In the genomic region with DNA sequence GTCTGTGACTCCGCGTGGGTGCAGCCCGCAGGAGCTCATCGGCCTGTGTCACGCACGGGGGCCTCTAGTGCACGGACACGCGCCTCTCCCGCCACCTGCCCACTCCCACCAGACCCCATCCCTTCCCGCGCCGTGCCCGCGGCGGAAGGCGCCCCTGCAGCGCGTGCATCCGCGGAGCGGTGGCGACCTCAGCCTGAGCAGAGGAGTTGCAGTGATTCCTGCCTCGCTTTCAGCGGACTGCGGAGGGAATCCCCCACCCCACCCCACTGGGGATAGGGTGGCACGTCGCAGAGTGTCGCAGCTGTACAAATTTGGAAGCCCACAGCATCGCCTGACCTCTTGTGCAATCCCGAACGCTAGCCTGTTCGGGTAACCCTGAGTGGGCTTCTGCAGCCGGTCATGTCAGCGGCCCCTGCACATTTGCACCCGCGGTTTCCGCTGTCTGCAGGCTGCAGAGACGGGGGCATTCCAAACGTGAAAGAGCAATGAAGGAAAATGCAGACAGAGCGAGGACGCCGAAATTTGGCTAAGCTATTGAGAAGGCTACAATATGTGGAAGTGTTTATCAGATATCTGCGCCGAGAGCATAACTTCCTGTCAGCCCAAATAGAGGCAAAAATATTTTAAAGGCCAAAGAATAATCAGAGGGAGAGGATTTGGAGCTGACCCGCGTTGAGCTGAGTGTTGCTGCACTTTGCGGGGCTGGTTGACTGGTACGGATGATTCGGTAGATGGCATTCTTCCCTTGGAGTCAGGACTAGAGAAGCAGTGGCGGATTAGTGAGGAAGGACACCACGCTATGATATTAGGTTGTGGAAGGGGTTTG, we compare ENCODE assay signal across 8 cellular contexts. TPM values are rescaled to one million over a fixed set of nuclear protein-coding genes. Genes with fewer than 3 reads are reported as not detected.
DNase-seq lines count a peak whose midpoint lies in the region; ATAC-seq, FAIRE-seq and TF ChIP-seq lines count a peak whose summit lies in the region.

No MANE protein-coding gene starts in this region.

- H2AFZ ChIP-seq in SU-DHL-6 (ENCODE audit: low read depth, low read length, severe bottlenecking) (peak overlapping the region; percentile 91), endothelial cell of umbilical vein (ENCODE audit: low read depth, low read length) (peak overlapping the region; percentile 94)

- TF ChIP-seq CTCF in A673 (conservative IDR thresholded peaks at IDR 0.05; ENCODE audit: low read depth, low read length) (peak; percentile 56), SU-DHL-6 (IDR thresholded peaks at IDR 0.05; ENCODE audit: insufficient read depth, low read length, poor library complexity, severe bottlenecking) (no peak), endothelial cell of umbilical vein (IDR thresholded peaks at IDR 0.05; ENCODE audit: extremely low read depth in 1 of 2, insufficient read depth in 1 of 2, low read depth in 1 of 2, low read length in 2 of 2) (peak in 1 of 2 donors; percentile 19), tibial artery (IDR thresholded peaks at IDR 0.05) (no peak)

- no peaks in the 10 kb centered on the region; the same call in 1 of the 2 replicates for H3F3A ChIP-seq in SU-DHL-6 (ENCODE audit: insufficient read depth)

- peak overlapping the region; percentile 68 for H3K4me2 ChIP-seq in SU-DHL-6 (ENCODE audit: low read depth, low read length, poor library complexity, severe bottlenecking)
- H3K4me2 ChIP-seq in endothelial cell of umbilical vein (ENCODE audit: insufficient read depth, low read length): peak overlapping the region; percentile 84

- dilution Hi-C loops in endothelial cell of umbilical vein (cut with MboI; ENCODE audit: extremely low pct_ligation_motif_present, low sequenced_read_pairs): no loop called here

- intact Hi-C loops in A673 (cut with micrococcal nuclease; ENCODE audit: unreplicated experiment): loop anchor here (1.0 to 10.0 kb wide), 3 partner anchors 264 to 712 kb away; no protein-coding TSS in a partner anchor
- intact Hi-C loops in endothelial cell of umbilical vein (cut with micrococcal nuclease): loop anchor here (1.0 to 10.0 kb wide), 9 partner anchors 64 to 1826 kb away; no protein-coding TSS in a partner anchor
- intact Hi-C loops in tibial artery (cut with DNase I; ENCODE audit: low total_unique reads): loop anchor here (5.0 kb wide), 1 partner anchor 514 kb away; no protein-coding TSS in a partner anchor

- CTCF ChIA-PET in A673 (lab: Charles Lee): interaction anchor here (0.6 kb wide), 2 partner anchors 250 to 413 kb away, joined by 4 read pairs; no protein-coding TSS in a partner anchor
- CTCF ChIA-PET in endothelial cell of umbilical vein (lab: Charles Lee): interaction anchor here (1.1 to 1.3 kb wide), 5 partner anchors 10 to 518 kb away, joined by 3 to 13 read pairs (median 4); no protein-coding TSS in a partner anchor

- peak; percentile 93 for FAIRE-seq in endothelial cell of umbilical vein (lab: Jason Lieb, UNC)

- H3K9ac ChIP-seq in SU-DHL-6 (ENCODE audit: low read length) (peak overlapping the region; percentile 63), endothelial cell of umbilical vein (replicated peaks; ENCODE audit: extremely low read depth, insufficient read depth, low read length) (no peak overlapping the region)

- H3K4me1 ChIP-seq in A673 (ENCODE audit: insufficient read depth, low read length, poor library complexity, severe bottlenecking): no peaks in the 10 kb centered on the region
- H3K4me1 ChIP-seq in endothelial cell of umbilical vein (ENCODE audit: control insufficient read depth, extremely low read depth, insufficient read depth, low read length): peaks cover 21% of the 10 kb centered on the region
- peaks cover 0 to 31% (median 20%) of the 10 kb centered on the region in 4 donors for H3K4me1 ChIP-seq in tibial artery

- H3K9me2 ChIP-seq in SU-DHL-6 (replicated peaks; ENCODE audit: insufficient read depth, low read length): no peaks in the 10 kb centered on the region

- no peak for TF ChIP-seq POLR2A in endothelial cell of umbilical vein (IDR thresholded peaks at IDR 0.05; ENCODE audit: low read depth, low read length)

- POLR2A ChIA-PET in A673 (lab: Charles Lee; ENCODE audit: low non-redundant PET) (interaction anchor here (0.8 kb wide), 1 partner anchor 519 kb away, joined by 7 read pairs; no protein-coding TSS in a partner anchor), endothelial cell of umbilical vein (lab: Charles Lee) (no interaction called here)

- DNase-seq in A673 (ENCODE audit: low spot score) (peak; percentile 80), endothelial cell of umbilical vein (ENCODE audit: low read depth, low spot score) (peak; percentile 77), midbrain (lab: John Stamatoyannopoulos, UW) (peak; percentile 57), tibial artery (peak; percentile 37 to 66), NCI-H2029 (lab: John Stamatoyannopoulos, UW) (no peak)

- H3K4me3 ChIP-seq in A673 (ENCODE audit: low read depth, low read length, poor library complexity, severe bottlenecking) (peak overlapping the region; percentile 76), SU-DHL-6 (ENCODE audit: insufficient read depth, low read length, poor library complexity, severe bottlenecking) (peak overlapping the region; percentile 53), endothelial cell of umbilical vein (replicated peaks in 1 of 3; ENCODE audit: insufficient read depth in 1 of 3, low read depth in 1 of 3, low read length in 3 of 3) (peak overlapping the region; percentile 16 to 55 (median 46)), tibial artery (peak overlapping the region; percentile 60 to 67)

- H3K27ac ChIP-seq in A673 (ENCODE audit: low read depth, low read length, poor library complexity, severe bottlenecking): peak overlapping the region; percentile 40
- no peak overlapping the region for H3K27ac ChIP-seq in SU-DHL-6 (ENCODE audit: low read depth, low read length)
- H3K27ac ChIP-seq in endothelial cell of umbilical vein (ENCODE audit: insufficient read depth, low read depth, low read length): no peak overlapping the region
- H3K27ac ChIP-seq in tibial artery: peak overlapping the region in 1 of 2 donors; percentile 46

- no peaks in the 10 kb centered on the region for H3K9me1 ChIP-seq in endothelial cell of umbilical vein (replicated peaks; ENCODE audit: control insufficient read depth, extremely low read depth, insufficient read depth, low read length)

- H4K20me1 ChIP-seq in SU-DHL-6 (ENCODE audit: low read depth, low read length) (no peaks in the 10 kb centered on the region), endothelial cell of umbilical vein (replicated peaks; ENCODE audit: control insufficient read depth, extremely low read depth, insufficient read depth, low read length) (no peaks in the 10 kb centered on the region)

- BruUV-seq in A673 (replicated peaks; lab: Mats Ljungman, UMichigan) (no TSS peak), endothelial cell of umbilical vein (replicated peaks; lab: Mats Ljungman, UMichigan) (no TSS peak)

- no peaks in the 10 kb centered on the region for H3K79me2 ChIP-seq in SU-DHL-6 (ENCODE audit: insufficient read depth, low read length)
- H3K79me2 ChIP-seq in endothelial cell of umbilical vein (ENCODE audit: control insufficient read depth, insufficient read depth, low read length): no peaks in the 10 kb centered on the region

- peak; percentile 29 for ATAC-seq in GM18502 (IDR thresholded peaks at IDR 0.05; ENCODE audit: poor library complexity, unreplicated experiment)
- ATAC-seq in HG03135 (IDR thresholded peaks at IDR 0.05; ENCODE audit: unreplicated experiment): peak; percentile 12

- H3K27me3 ChIP-seq in A673 (replicated peaks; ENCODE audit: insufficient read depth, low read depth, low read length, poor library complexity) (no peaks in the 10 kb centered on the region), SU-DHL-6 (ENCODE audit: low read length) (no peaks in the 10 kb centered on the region), endothelial cell of umbilical vein (ENCODE audit: control insufficient read depth in 2 of 2, insufficient read depth in 2 of 2, low read length in 2 of 2) (no peaks in the 10 kb centered on the region), tibial artery (no peaks in the 10 kb centered on the region)

- H3K36me3 ChIP-seq in A673 (ENCODE audit: insufficient read depth, low read length, poor library complexity, severe bottlenecking) (no peaks in the 10 kb centered on the region), SU-DHL-6 (ENCODE audit: low read length) (no peaks in the 10 kb centered on the region), endothelial cell of umbilical vein (ENCODE audit: control insufficient read depth in 2 of 2, extremely low read depth in 1 of 2, insufficient read depth in 2 of 2, low read length in 2 of 2) (no peaks in the 10 kb centered on the region), tibial artery (no peaks in the 10 kb centered on the region)

- H3K9me3 ChIP-seq in A673 (ENCODE audit: low read depth, low read length, poor library complexity, severe bottlenecking) (no peaks in the 10 kb centered on the region), SU-DHL-6 (ENCODE audit: insufficient read depth, low read length) (no peaks in the 10 kb centered on the region), endothelial cell of umbilical vein (replicated peaks; ENCODE audit: control insufficient read depth, insufficient read depth, low read length) (no peaks in the 10 kb centered on the region), tibial artery (no peaks in the 10 kb centered on the region)

TF ChIP-seq in endothelial cell of umbilical vein, 7 proteins besides CTCF, POLR2A, EP300 and RAD21:
- TF ChIP-seq, protein P1, sequence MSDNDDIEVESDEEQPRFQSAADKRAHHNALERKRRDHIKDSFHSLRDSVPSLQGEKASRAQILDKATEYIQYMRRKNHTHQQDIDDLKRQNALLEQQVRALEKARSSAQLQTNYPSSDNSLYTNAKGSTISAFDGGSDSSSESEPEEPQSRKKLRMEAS (IDR thresholded peaks at IDR 0.05; ENCODE audit: insufficient read depth, insufficient read length): no peak
- TF ChIP-seq EZH2 (IDR thresholded peaks at IDR 0.05; ENCODE audit: borderline replicate concordance, low read depth, low read length, severe bottlenecking): peak; percentile 46
- TF ChIP-seq GATA2 (IDR thresholded peaks at IDR 0.05; ENCODE audit: insufficient read depth, insufficient read length, low read depth, low read length): peak; percentile 48

RNA-seq across cellular contexts. Expression of a gene that starts 0.6 kb away (rescaled TPM):
- total RNA-seq in A673 (2021): 7.9 and 8.4 TPM in 2 replicates
- 1.1 and 1.4 TPM in 2 replicates for total RNA-seq in endothelial cell of umbilical vein
- polyA plus RNA-seq in endothelial cell of umbilical vein: 0.38 and 0.51 TPM in 2 replicates
- 0.37 and 0.41 TPM in 2 replicates for polyA plus RNA-seq in endothelial cell of umbilical vein (2011; cell fraction: cytosol; rRNA removed)
- 1.8 and 1.9 TPM in 2 replicates for polyA plus RNA-seq in endothelial cell of umbilical vein (2011; cell fraction: nucleus; rRNA removed)
- 0.71 and 1.1 TPM in 2 replicates for polyA plus RNA-seq in endothelial cell of umbilical vein (2012)
- 1.6 and 1.8 TPM in 2 replicates for polyA minus RNA-seq in endothelial cell of umbilical vein
- not detected for polyA minus RNA-seq in endothelial cell of umbilical vein (2011; cell fraction: cytosol; rRNA and poly(A)+ RNA removed)
- 2.5 and 3.4 TPM in 2 replicates for polyA minus RNA-seq in endothelial cell of umbilical vein (2011; cell fraction: nucleus; rRNA and poly(A)+ RNA removed)
